In the genomic region with DNA sequence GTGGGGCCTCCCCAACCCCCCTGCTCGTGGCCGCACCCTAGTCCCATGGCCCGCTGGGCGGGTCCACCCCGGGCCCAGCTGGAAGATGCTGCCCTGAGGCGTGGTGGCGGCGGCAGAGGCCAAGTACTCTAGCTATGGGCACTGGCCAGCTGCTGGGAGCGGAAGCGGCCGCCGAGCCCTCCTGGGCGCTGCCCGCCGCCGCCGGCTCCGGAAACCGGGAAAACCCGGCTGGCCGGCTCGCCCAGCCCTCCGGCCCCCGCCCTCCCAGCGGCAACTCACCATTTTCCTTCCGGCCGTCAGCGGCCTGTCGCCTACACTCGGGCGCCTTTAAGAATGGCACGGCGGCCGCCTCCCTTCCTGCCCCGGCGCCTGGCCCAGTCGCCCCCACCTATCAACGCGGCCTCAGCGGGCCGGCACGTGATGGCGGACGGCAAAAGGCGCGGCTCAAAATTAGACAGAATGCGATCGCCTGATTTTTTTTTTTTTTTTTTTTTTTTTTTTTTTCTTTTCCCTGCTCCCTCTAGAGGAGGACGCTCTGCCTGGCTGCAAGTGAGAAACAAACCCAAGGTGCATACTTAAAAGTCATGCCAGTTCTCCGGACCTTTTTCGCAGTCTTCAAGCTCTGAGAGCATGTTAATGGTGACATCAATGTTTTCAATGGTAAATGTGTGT, we compare ENCODE assay signal across 8 cellular contexts. TPM values are rescaled to one million over a fixed set of nuclear protein-coding genes. Genes with fewer than 3 reads are reported as not detected.
DNase-seq lines count a peak whose midpoint lies in the region; ATAC-seq and TF ChIP-seq lines count a peak whose summit lies in the region.

A gene (minus strand): TSS at position 335 of the 672 bp plus-strand sequence. CDS start 53 bp downstream, at position 282.

- peak within 1 kb of the TSS; percentile 97 for H3K27ac ChIP-seq in C4-2B
- peak within 1 kb of the TSS; percentile 93 to 98 for H3K27ac ChIP-seq in coronary artery

- DNase-seq in NCI-H526 treated with DMSO at 0.1 percent for 48 hours (lab: John Stamatoyannopoulos, UW) (peak; percentile 71), coronary artery (ENCODE audit: low spot score) (peak; percentile 95), left lobe of liver (ENCODE audit: low spot score) (peak; percentile 93)
- DNase-seq in activated CD4-positive, alpha-beta T cell treated with anti-CD3 and anti-CD28 coated beads, Interleukin-2, amount 10 ng/mL, durations not matched to agents 24 days and 14 days, result peak; percentile 96
- DNase-seq in stimulated activated CD4-positive, alpha-beta T cell treated with anti-CD3 and anti-CD28 coated beads, Interleukin-2, amount 100 ng/mL, for 4 hours (ENCODE audit: low read depth), result peak; percentile 80

- H3K4me3 ChIP-seq in coronary artery, result peak within 1 kb of the TSS; percentile 98

- H3K4me1 Mint-ChIP-seq in activated CD4-positive, alpha-beta T cell treated with anti-CD3 and anti-CD28 coated beads, Interleukin-2, amount 10 ng/mL, durations not matched to agents 24 days and 14 days, result peaks cover 47% of the 10 kb centered on the region

- intact Hi-C loops in activated CD4-positive, alpha-beta T cell treated with anti-CD3 and anti-CD28 coated beads, Interleukin-2, amount 10 ng/mL, durations not matched to agents 24 days and 14 days (cut with micrococcal nuclease), result loop anchor here (1.0 to 10.0 kb wide), 5 partner anchors 21 to 536 kb away; a partner anchor contains a TSS

- H3K27ac Mint-ChIP-seq in activated CD4-positive, alpha-beta T cell treated with anti-CD3 and anti-CD28 coated beads, Interleukin-2, amount 10 ng/mL, durations not matched to agents 24 days and 14 days, result peak within 1 kb of the TSS; percentile 86

- peaks cover 15% of the 10 kb centered on the region for H3K36me3 Mint-ChIP-seq in activated CD4-positive, alpha-beta T cell treated with anti-CD3 and anti-CD28 coated beads, Interleukin-2, amount 10 ng/mL, durations not matched to agents 24 days and 14 days (ENCODE audit: low read depth)

- TF ChIP-seq CTCF in C4-2B (conservative IDR thresholded peaks at IDR 0.05) (peak; percentile 58), coronary artery (IDR thresholded peaks at IDR 0.05) (no peak)

- ATAC-seq in GM19328 (IDR thresholded peaks at IDR 0.05; ENCODE audit: unreplicated experiment) (peak; percentile 94), HG03520 (IDR thresholded peaks at IDR 0.05; ENCODE audit: unreplicated experiment) (peak; percentile 80), left lobe of liver (peak; percentile 96)

- peaks cover 3% of the 10 kb centered on the region for H3K27me3 Mint-ChIP-seq in activated CD4-positive, alpha-beta T cell treated with anti-CD3 and anti-CD28 coated beads, Interleukin-2, amount 10 ng/mL, durations not matched to agents 24 days and 14 days

- H3K4me3 Mint-ChIP-seq in activated CD4-positive, alpha-beta T cell treated with anti-CD3 and anti-CD28 coated beads, Interleukin-2, amount 10 ng/mL, durations not matched to agents 24 days and 14 days, result peak within 1 kb of the TSS; percentile 89

- H3K9me3 Mint-ChIP-seq in activated CD4-positive, alpha-beta T cell treated with anti-CD3 and anti-CD28 coated beads, Interleukin-2, amount 10 ng/mL, durations not matched to agents 24 days and 14 days, result no peaks in the 10 kb centered on the region

RNA-seq across cellular contexts. Expression of the gene that starts here (rescaled TPM):
- total RNA-seq in activated CD4-positive, alpha-beta T cell treated with anti-CD3 and anti-CD28 coated beads, Interleukin-2, amount 10 ng/mL, durations not matched to agents 24 days and 14 days, result 40.9 and 41.1 TPM in 2 replicates
- 13.0 TPM for total RNA-seq in left lobe of liver

Comparison
In these comparisons a context has a peak if more than half of its experiments do, and no peak if none do; other contexts are left out.
1. Peak in every context shown above with its lines: DNase-seq, ATAC-seq, H3K4me3 ChIP-seq and H3K27ac ChIP-seq.